In genomic region chr2:11056614-11057013, GRCh38 we compare ENCODE assay signal across 10 cellular contexts.
DNase-seq lines count a peak whose midpoint lies in the region; ATAC-seq and TF ChIP-seq lines count a peak whose summit lies in the region.
"Had no signal": no experiment of that assay in that cellular context is flagged by ENCODE, and none has a peak within 500 bp of the region (broad histone marks: within the 10 kb centered on the region; RNA-seq: fewer than 3 reads in every experiment).

No MANE protein-coding gene starts in this region.

- H3K4me3 ChIP-seq in AG10803 (ENCODE audit: low read length) (no peak overlapping the region), fibroblast of the aortic adventitia (ENCODE audit: low read depth, low read length) (no peak overlapping the region)
- H3K4me3 ChIP-seq: prostate gland had no signal

- TF ChIP-seq CTCF in AG10803 (conservative IDR thresholded peaks at IDR 0.05; ENCODE audit: low read length) (no peak), fibroblast of the aortic adventitia (IDR thresholded peaks at IDR 0.05; ENCODE audit: insufficient read depth, low read length) (no peak)

- ATAC-seq in GM21423 (IDR thresholded peaks at IDR 0.05; ENCODE audit: unreplicated experiment): no peak

- DNase-seq in AG10803 (ENCODE audit: low read depth) (peak; percentile 94), HT-29 (ENCODE audit: low spot score) (peak; percentile 77), RPMI8226 (peak; percentile 30), fibroblast of the aortic adventitia (ENCODE audit: low read depth) (peak; percentile 12), middle frontal gyrus (ENCODE audit: extremely low spot score, low spot score) (no peak), CD1c-positive myeloid dendritic cell (ENCODE audit: extremely low spot score) (no peak)
- DNase-seq in stimulated activated CD4-positive, alpha-beta T cell treated with anti-CD3 and anti-CD28 coated beads, Interleukin-15, amount 100 ng/mL, for 24 hours: no peak
- DNase-seq: SHP77 had no signal

Comparison
In these comparisons a context has a peak if more than half of its experiments do, and no peak if none do; other contexts are left out.
1. DNase-seq: peak in AG10803 (single experiment), HT-29 (single experiment), RPMI8226 (single experiment) and fibroblast of the aortic adventitia (single experiment); none in middle frontal gyrus (single experiment), stimulated activated CD4-positive, alpha-beta T cell treated with anti-CD3 and anti-CD28 coated beads, Interleukin-15, amount 100 ng/mL, for 24 hours (single experiment) and CD1c-positive myeloid dendritic cell (single experiment).